In the genomic region with DNA sequence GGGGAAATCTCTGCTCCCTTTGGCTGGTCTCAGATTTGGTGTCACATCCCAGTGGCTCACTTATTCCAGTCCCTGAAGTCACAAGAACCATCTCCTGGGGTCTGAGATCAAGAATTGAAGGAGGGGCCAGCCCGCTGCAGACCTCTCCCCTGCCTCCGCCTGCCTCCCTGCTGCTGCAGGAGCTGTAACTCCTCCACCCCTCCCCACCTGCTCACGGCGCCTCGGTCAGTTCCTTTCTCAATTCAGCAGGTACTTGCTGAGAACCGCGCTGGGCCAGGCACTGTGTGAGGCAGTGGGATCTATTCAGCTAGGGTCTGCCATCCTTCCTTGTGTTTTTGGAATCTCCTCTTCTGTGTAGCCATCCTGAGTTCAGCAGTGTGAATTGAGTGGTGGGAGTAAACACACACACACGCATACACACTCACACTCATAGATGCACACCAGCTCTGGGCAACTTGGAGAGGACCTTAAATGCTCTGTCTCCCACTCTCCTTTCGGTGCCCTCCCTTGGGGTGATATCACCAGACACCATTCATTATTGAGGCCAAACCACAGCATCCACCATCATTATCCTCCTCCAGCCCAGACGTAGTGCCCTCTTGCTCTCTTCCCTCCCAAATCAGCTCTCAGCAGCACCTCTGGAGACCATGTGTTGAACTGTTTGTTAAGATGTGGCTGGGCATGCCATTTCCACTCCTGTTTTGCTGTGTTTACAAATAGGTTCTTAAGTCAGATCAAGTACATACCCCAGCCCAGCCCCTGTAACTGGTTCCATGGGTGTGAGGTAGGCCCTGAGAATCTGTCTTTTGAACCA, we compare ENCODE assay signal across 13 cellular contexts. TPM values are rescaled to one million over a fixed set of nuclear protein-coding genes. Genes with fewer than 3 reads are reported as not detected.
DNase-seq lines count a peak whose midpoint lies in the region; ATAC-seq and TF ChIP-seq lines count a peak whose summit lies in the region.
"Had no signal": no experiment of that assay in that cellular context is flagged by ENCODE, and none has a peak within 500 bp of the region (broad histone marks: within the 10 kb centered on the region; RNA-seq: fewer than 3 reads in every experiment).

No MANE protein-coding gene starts in this region.

- H3K36me3 Mint-ChIP-seq in activated naive CD4-positive, alpha-beta T cell treated with anti-CD3 and anti-CD28 coated beads, Interleukin-2, amount 50 U/mL, for 72 hours: peaks cover 0 to 5% of the 10 kb centered on the region in 2 donors

- TF ChIP-seq EP300 in tibial nerve (IDR thresholded peaks at IDR 0.05): no peak

- intact Hi-C loops in dorsolateral prefrontal cortex (cut with DNase I): loop anchor here in 1 of 2 donors (5.0 kb wide), 1 partner anchor 88 kb away; no protein-coding TSS in a partner anchor
- intact Hi-C loops in ascending aorta (cut with DNase I): no loop called here

- H3K4me1 ChIP-seq in muscle layer of colon (ENCODE audit: insufficient read depth, low read length) (peaks cover 19% of the 10 kb centered on the region), tibial nerve (peaks cover 0 to 49% (median 8%) of the 10 kb centered on the region in 4 donors), ascending aorta (peaks cover 0 to 8% of the 10 kb centered on the region in 2 donors)

- TF ChIP-seq CTCF in dorsolateral prefrontal cortex (IDR thresholded peaks at IDR 0.05 in 54 of 56, conservative IDR thresholded peaks at IDR 0.05 in 2 of 56; ENCODE audit: low read depth in 1 of 56, partially characterized antibody in 56 of 56) (no peak), tibial nerve (IDR thresholded peaks at IDR 0.05) (no peak), ascending aorta (IDR thresholded peaks at IDR 0.05) (no peak)

- peak overlapping the region; percentile 28 to 58 for H3K27ac Mint-ChIP-seq in activated naive CD4-positive, alpha-beta T cell treated with anti-CD3 and anti-CD28 coated beads, Interleukin-2, amount 50 U/mL, for 72 hours

- TF ChIP-seq POLR2A in tibial nerve (IDR thresholded peaks at IDR 0.05): no peak

- H3K4me3 ChIP-seq in dorsolateral prefrontal cortex (peak overlapping the region in 1 of 59 donors; percentile 11), muscle layer of colon (ENCODE audit: low read depth in 1 of 2, low read length in 2 of 2) (no peak overlapping the region), tibial nerve (no peak overlapping the region), ascending aorta (no peak overlapping the region)

- no peak for ATAC-seq in activated naive CD4-positive, alpha-beta T cell treated with anti-CD3 and anti-CD28 coated beads, Interleukin-2, amount 50 U/mL, for 72 hours
- ATAC-seq in GM21786 (IDR thresholded peaks at IDR 0.05; ENCODE audit: unreplicated experiment): no peak
- ATAC-seq: activated T-cell treated with anti-CD3 and anti-CD28 coated beads, Interleukin-2, amount 50 U/mL, for 4 hours had no signal

- no peaks in the 10 kb centered on the region for H3K36me3 ChIP-seq in muscle layer of colon (ENCODE audit: insufficient read depth, low read length)
- no peaks in the 10 kb centered on the region for H3K36me3 ChIP-seq in tibial nerve
- H3K36me3 ChIP-seq in ascending aorta: no peaks in the 10 kb centered on the region

- no peaks in the 10 kb centered on the region for H3K9me3 Mint-ChIP-seq in activated naive CD4-positive, alpha-beta T cell treated with anti-CD3 and anti-CD28 coated beads, Interleukin-2, amount 50 U/mL, for 72 hours
- H3K9me3 Mint-ChIP-seq: activated T-cell treated with anti-CD3 and anti-CD28 coated beads, Interleukin-2, amount 50 U/mL, for 4 hours; central memory CD8-positive, alpha-beta T cell had no signal

- H3K27me3 ChIP-seq in dorsolateral prefrontal cortex (no peaks in the 10 kb centered on the region), muscle layer of colon (ENCODE audit: control insufficient read depth in 1 of 2, insufficient read depth in 2 of 2, low read length in 2 of 2) (no peaks in the 10 kb centered on the region), tibial nerve (no peaks in the 10 kb centered on the region), ascending aorta (no peaks in the 10 kb centered on the region)

- H3K9ac ChIP-seq in muscle layer of colon (ENCODE audit: low read length): no peak overlapping the region

- DNase-seq in activated naive CD4-positive, alpha-beta T cell treated with anti-CD3 and anti-CD28 coated beads, Interleukin-2, amount 50 U/mL, for 72 hours (ENCODE audit: low spot score in 2 of 2): no peak
- no peak for DNase-seq in activated naive CD4-positive, alpha-beta T cell (lab: John Stamatoyannopoulos, UW)
- peak in 1 of 10 donors; percentile 8 for DNase-seq in dorsolateral prefrontal cortex
- no peak for DNase-seq in tibial nerve (ENCODE audit: low spot score in 2 of 2)
- DNase-seq in RPMI8226: no peak
- DNase-seq in ascending aorta (ENCODE audit: low spot score in 2 of 2): no peak
- DNase-seq: activated T-cell treated with anti-CD3 and anti-CD28 coated beads, Interleukin-2, amount 50 U/mL, for 4 hours; KG1; NCI-H345 had no signal

- WGBS in tibial nerve, 2 donors: 74 to 88% methylated on average over 10 of the region's 10 CpGs

- H3K27ac ChIP-seq in dorsolateral prefrontal cortex (peak overlapping the region in 56 of 59 donors; percentile 8 to 88 (median 74)), muscle layer of colon (ENCODE audit: low read depth, low read length) (peak overlapping the region; percentile 3), tibial nerve (peak overlapping the region in 3 of 4 donors; percentile 10 to 75 (median 63)), ascending aorta (peak overlapping the region in 1 of 2 donors; percentile 50)

- H3K9me3 ChIP-seq in muscle layer of colon (ENCODE audit: low read length) (no peaks in the 10 kb centered on the region), tibial nerve (no peaks in the 10 kb centered on the region), ascending aorta (no peaks in the 10 kb centered on the region)

RNA-seq across cellular contexts. Expression of gene ANKRD2, which starts 22.0 kb away (rescaled TPM):
- under 1 TPM; 0.25 to 0.39 TPM for total RNA-seq in activated naive CD4-positive, alpha-beta T cell treated with anti-CD3 and anti-CD28 coated beads, Interleukin-2, amount 50 U/mL, for 72 hours
- total RNA-seq in dorsolateral prefrontal cortex (1 to 10 TPM in 111 of 120 experiments, under 1 TPM in 9; 0.43 to 9.5 (median 2.8) TPM), tibial nerve (1 to 10 TPM in 1 of 4 donors, under 1 TPM in 1, not detected in 2; 0.22 to 1.0 TPM), ascending aorta (not detected)
- total RNA-seq: activated T-cell treated with anti-CD3 and anti-CD28 coated beads, Interleukin-2, amount 50 U/mL, for 4 hours; mononuclear cell had no signal

RNA-seq across cellular contexts. Expression of gene HOGA1, which starts 33.6 kb away (rescaled TPM):
- not detected for total RNA-seq in activated naive CD4-positive, alpha-beta T cell treated with anti-CD3 and anti-CD28 coated beads, Interleukin-2, amount 50 U/mL, for 72 hours
- total RNA-seq in dorsolateral prefrontal cortex: 10 to 100 TPM in 3 of 120 experiments, 1 to 10 TPM in 117; 1.1 to 13.6 (median 4.2) TPM
- 10 to 100 TPM in 3 of 4 donors, 1 to 10 TPM in 1; 3.6 to 31.6 (median 25.3) TPM for total RNA-seq in tibial nerve
- 2.6 TPM for total RNA-seq in ascending aorta
- total RNA-seq: activated T-cell treated with anti-CD3 and anti-CD28 coated beads, Interleukin-2, amount 50 U/mL, for 4 hours; mononuclear cell had no signal

RNA-seq across cellular contexts. Expression of gene C10orf62, which starts 39.0 kb away (rescaled TPM):
- not detected for total RNA-seq in activated naive CD4-positive, alpha-beta T cell treated with anti-CD3 and anti-CD28 coated beads, Interleukin-2, amount 50 U/mL, for 72 hours
- total RNA-seq in dorsolateral prefrontal cortex: 1 to 10 TPM in 34 of 120 experiments, under 1 TPM in 48, not detected in 38; 0.34 to 2.5 (median 0.89) TPM
- total RNA-seq in tibial nerve: 1 to 10 TPM; 1.1 to 1.7 (median 1.2) TPM
- not detected for total RNA-seq in ascending aorta
- total RNA-seq: activated T-cell treated with anti-CD3 and anti-CD28 coated beads, Interleukin-2, amount 50 U/mL, for 4 hours; mononuclear cell had no signal

RNA-seq across cellular contexts. Expression of gene UBTD1, which starts 51.8 kb away (rescaled TPM):
- 1 to 10 TPM; 1.9 to 3.5 TPM for total RNA-seq in activated naive CD4-positive, alpha-beta T cell treated with anti-CD3 and anti-CD28 coated beads, Interleukin-2, amount 50 U/mL, for 72 hours
- total RNA-seq in dorsolateral prefrontal cortex (10 to 100 TPM in 99 of 120 experiments, 1 to 10 TPM in 21; 8.3 to 22.0 (median 11.9) TPM), tibial nerve (10 to 100 TPM in 3 of 4 donors, 1 to 10 TPM in 1; 9.4 to 17.1 (median 16.5) TPM), ascending aorta (33.0 TPM)

RNA-seq across cellular contexts. Expression of gene MMS19, which starts 52.3 kb away (rescaled TPM):
- total RNA-seq in activated naive CD4-positive, alpha-beta T cell treated with anti-CD3 and anti-CD28 coated beads, Interleukin-2, amount 50 U/mL, for 72 hours: 100 to 1,000 TPM in 1 of 2 donors, 10 to 100 TPM in 1; 74.2 to 125 TPM
- total RNA-seq in dorsolateral prefrontal cortex (100 to 1,000 TPM in 3 of 120 experiments, 10 to 100 TPM in 117; 53.4 to 109 (median 81.4) TPM), tibial nerve (10 to 100 TPM; 80.4 to 90.2 (median 88.4) TPM), ascending aorta (34.0 TPM)
